Comparison of ENCODE assay signal across 27 cellular contexts in the genomic region with DNA sequence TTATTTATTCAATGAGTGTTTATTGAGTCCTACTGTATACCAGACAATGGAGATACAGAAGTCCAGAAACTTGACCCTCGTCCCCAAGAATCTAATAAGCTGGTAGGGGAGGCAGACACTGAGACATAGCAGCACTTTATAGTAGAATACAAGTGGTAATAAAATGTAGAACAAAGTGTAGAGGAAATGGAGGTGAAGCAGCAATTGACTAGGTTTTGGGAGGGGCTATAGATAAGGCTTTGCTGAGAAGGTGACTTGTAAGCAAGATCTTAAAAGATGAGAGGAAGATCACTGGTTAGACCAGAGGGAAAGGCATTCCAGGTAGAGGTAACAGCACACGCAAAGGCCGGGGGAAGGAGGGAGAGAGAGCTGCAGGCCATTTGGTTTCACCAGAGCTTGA. TPM values are rescaled to one million over a fixed set of nuclear protein-coding genes. Genes with fewer than 3 reads are reported as not detected.
"Had no signal": no experiment of that assay in that cellular context is flagged by ENCODE, and none has a peak within 500 bp of the region (broad histone marks: within the 10 kb centered on the region; RNA-seq: fewer than 3 reads in every experiment).

No MANE protein-coding gene starts in this region.

- DNase-seq: activated CD4-positive, alpha-beta T cell treated with anti-CD3 and anti-CD28 coated beads for 48 hours; activated CD4-positive, alpha-beta T cell treated with anti-CD3 and anti-CD28 coated beads, Interleukin-2, amount 50 U/mL, for 4 hours; activated CD4-positive, CD25-positive, alpha-beta regulatory T cell treated with anti-CD3 and anti-CD28 coated beads, Interleukin-2, amount 50 U/mL, for 72 hours; activated CD8-positive, alpha-beta memory T cell treated with anti-CD3 and anti-CD28 coated beads, Interleukin-2, amount 50 U/mL, for 48 hours; activated CD8-positive, alpha-beta T cell treated with anti-CD3 and anti-CD28 coated beads, Interleukin-2, amount 10 ng/mL, durations not matched to agents 7 days and 5 days; activated naive CD4-positive, alpha-beta T cell treated with anti-CD3 and anti-CD28 coated beads, Interleukin-2, amount 50 U/mL, for 16 hours; activated naive CD8-positive, alpha-beta T cell treated with anti-CD3 and anti-CD28 coated beads, Interleukin-2, amount 10 ng/mL, durations not matched to agents 7 days and 5 days; activated T-cell treated with anti-CD3 and anti-CD28 coated beads, Interleukin-2, amount 50 U/mL, for 1 hour; anterior cingulate cortex; Kasumi-1; NCI-H1092; NCI-H1417; NCI-H2029; NCI-H2107; NCI-H345; NCI-H510A; NCI-H526 treated with DMSO at 0.1 percent for 48 hours; NCI-H82; SIG-M5; T-helper 17 cell; T-helper 9 cell had no signal

- H3K27ac Mint-ChIP-seq: activated CD8-positive, alpha-beta T cell treated with anti-CD3 and anti-CD28 coated beads, Interleukin-2, amount 10 ng/mL, durations not matched to agents 7 days and 5 days; T-helper 17 cell; WTC11 had no signal

- H3K4me3 ChIP-seq: adrenal gland, breast epithelium, K562 had no signal

- H3K36me3 ChIP-seq: adrenal gland, breast epithelium had no signal

- H3K9me3 ChIP-seq: adrenal gland, breast epithelium had no signal

- H3K27me3 ChIP-seq: adrenal gland, breast epithelium had no signal

- H3K27ac ChIP-seq: breast epithelium had no signal

- H3K4me3 Mint-ChIP-seq: activated CD8-positive, alpha-beta T cell treated with anti-CD3 and anti-CD28 coated beads, Interleukin-2, amount 10 ng/mL, durations not matched to agents 7 days and 5 days; activated naive CD8-positive, alpha-beta T cell treated with anti-CD3 and anti-CD28 coated beads, Interleukin-2, amount 10 ng/mL, durations not matched to agents 7 days and 5 days; T-helper 17 cell; WTC11 had no signal

- ATAC-seq: activated CD8-positive, alpha-beta T cell treated with anti-CD3 and anti-CD28 coated beads, Interleukin-2, amount 10 ng/mL, durations not matched to agents 7 days and 5 days; K562; T-helper 17 cell; WTC11 had no signal

- H3K9me3 Mint-ChIP-seq: activated naive CD8-positive, alpha-beta T cell treated with anti-CD3 and anti-CD28 coated beads, Interleukin-2, amount 10 ng/mL, durations not matched to agents 7 days and 5 days; WTC11 had no signal

- H3K36me3 Mint-ChIP-seq: activated naive CD8-positive, alpha-beta T cell treated with anti-CD3 and anti-CD28 coated beads, Interleukin-2, amount 10 ng/mL, durations not matched to agents 7 days and 5 days; WTC11 had no signal

- H3K4me1 Mint-ChIP-seq: WTC11 had no signal

RNA-seq across cellular contexts. Expression of gene ZBTB16, which starts 57.3 kb away (rescaled TPM):
- total RNA-seq: OCI-LY7, RPMI7951 had no signal
